21 cellular contexts compared by ENCODE assay signal in the genomic region with DNA sequence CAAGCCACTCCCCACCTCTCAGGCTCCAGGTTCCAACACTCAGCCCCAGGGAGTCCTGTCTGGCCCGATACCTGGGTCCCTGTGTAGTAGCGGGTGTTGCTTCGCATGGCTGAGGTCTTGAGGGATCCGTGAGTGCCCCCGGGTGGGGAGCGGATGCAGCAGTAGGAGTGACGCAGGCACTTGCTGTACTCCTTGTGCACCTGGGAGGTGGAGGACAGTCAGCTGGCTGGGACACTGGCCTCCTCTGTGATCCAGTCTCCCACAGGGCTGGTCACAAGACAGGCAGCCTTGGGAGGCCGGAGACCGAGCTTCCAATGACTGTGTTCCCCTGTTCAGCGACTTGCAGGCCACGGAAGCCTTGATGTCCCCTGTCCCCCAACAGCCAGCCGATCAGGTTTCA.
"Had no signal": no experiment of that assay in that cellular context is flagged by ENCODE, and none has a peak within 500 bp of the region (broad histone marks: within the 10 kb centered on the region; RNA-seq: fewer than 3 reads in every experiment).

No MANE protein-coding gene starts in this region.

- H3K9me3 Mint-ChIP-seq: stimulated activated naive CD8-positive, alpha-beta T cell treated with anti-CD3 and anti-CD28 coated beads, Interleukin-15, Interleukin-2, amounts not matched to agents 100 ng/mL and 50 ng/mL, for 24 hours had no signal

- H3K36me3 ChIP-seq: breast epithelium had no signal

- H3K4me3 ChIP-seq: breast epithelium, coronary artery, lung, psoas muscle, suprapubic skin, vagina had no signal

- H3K27me3 Mint-ChIP-seq: stimulated activated naive CD8-positive, alpha-beta T cell treated with anti-CD3 and anti-CD28 coated beads, Interleukin-15, Interleukin-2, amounts not matched to agents 100 ng/mL and 50 ng/mL, for 24 hours had no signal

- DNase-seq: activated CD8-positive, alpha-beta memory T cell treated with anti-CD3 and anti-CD28 coated beads, Interleukin-2, amount 50 U/mL, for 4 hours; activated CD8-positive, alpha-beta T cell treated with anti-CD3 and anti-CD28 coated beads, Interleukin-2, amount 10 ng/mL, durations not matched to agents 7 days and 5 days; activated gamma-delta T cell treated with Interleukin-2 at 50 U/mL for 16 hours; activated T-cell treated with anti-CD3 and anti-CD28 coated beads, Interleukin-2, amount 50 U/mL, for 48 hours; aorta; erythroblast; foreskin melanocyte; hypothalamus; psoas muscle; right cardiac atrium; SW 1271; trophoblast cell; WERI-Rb-1 had no signal

- ATAC-seq: activated CD8-positive, alpha-beta T cell treated with anti-CD3 and anti-CD28 coated beads, Interleukin-2, amount 10 ng/mL, durations not matched to agents 7 days and 5 days; psoas muscle; right cardiac atrium had no signal

- H3K9me3 ChIP-seq: breast epithelium, psoas muscle, suprapubic skin, vagina had no signal

- H3K27ac ChIP-seq: breast epithelium, coronary artery, psoas muscle, suprapubic skin, vagina, WERI-Rb-1 had no signal

- FAIRE-seq: endometrium, keratinocyte had no signal

- H3K4me3 Mint-ChIP-seq: activated CD8-positive, alpha-beta T cell treated with anti-CD3 and anti-CD28 coated beads, Interleukin-2, amount 10 ng/mL, durations not matched to agents 7 days and 5 days; stimulated activated naive CD8-positive, alpha-beta T cell treated with anti-CD3 and anti-CD28 coated beads, Interleukin-15, Interleukin-2, amounts not matched to agents 100 ng/mL and 50 ng/mL, for 24 hours had no signal

- H3K27me3 ChIP-seq: breast epithelium, suprapubic skin, vagina had no signal

- H3K27ac Mint-ChIP-seq: activated CD8-positive, alpha-beta T cell treated with anti-CD3 and anti-CD28 coated beads, Interleukin-2, amount 10 ng/mL, durations not matched to agents 7 days and 5 days; stimulated activated naive CD8-positive, alpha-beta T cell treated with anti-CD3 and anti-CD28 coated beads, Interleukin-15, Interleukin-2, amounts not matched to agents 100 ng/mL and 50 ng/mL, for 24 hours had no signal
